Comparison of ENCODE assay signal across 8 cellular contexts in genomic region chr2:131105156-131105949, GRCh38. TPM values are rescaled to one million over a fixed set of nuclear protein-coding genes. Genes with fewer than 3 reads are reported as not detected.
DNase-seq lines count a peak whose midpoint lies in the region; ATAC-seq and TF ChIP-seq lines count a peak whose summit lies in the region.

TSS of gene PLEKHB2 (plus strand) at chr2:131105336. CDS start at chr2:131120942, 15,606 bp downstream.

- no peaks in the 10 kb centered on the region for H3K36me3 ChIP-seq in colonic mucosa

- DNase-seq in AG09319 (ENCODE audit: extremely low read depth, low read depth) (peak; percentile 71), NCI-H510A (lab: John Stamatoyannopoulos, UW) (peak; percentile 79), colonic mucosa (peak; percentile 94), left kidney (ENCODE audit: low read depth, low spot score) (peak; percentile 96)
- DNase-seq in activated CD4-positive, alpha-beta T cell treated with anti-CD3 and anti-CD28 coated beads for 4 hours = peak; percentile 88 to 93
- DNase-seq in stimulated activated CD4-positive, alpha-beta T cell treated with anti-CD3 and anti-CD28 coated beads, Interleukin-2, amount 100 ng/mL, for 24 hours = peak; percentile 94

- H3K4me1 ChIP-seq in colonic mucosa = no peaks in the 10 kb centered on the region

- H3K27me3 ChIP-seq in colonic mucosa = no peaks in the 10 kb centered on the region

- intact Hi-C loops in colonic mucosa (cut with DNase I) = no loop called here

- TF ChIP-seq CTCF in AG09319 (IDR thresholded peaks at IDR 0.05; ENCODE audit: low read depth, low read length) (peak; percentile 31), colonic mucosa (IDR thresholded peaks at IDR 0.05) (peak; percentile 12)

- H3K9me3 ChIP-seq in colonic mucosa = no peaks in the 10 kb centered on the region

- H3K9ac ChIP-seq in colonic mucosa (ENCODE audit: low read depth in 2 of 2, low read length in 2 of 2) = peak within 1 kb of the TSS; percentile 98 to 99

- H3K27ac ChIP-seq in colonic mucosa = peak within 1 kb of the TSS; percentile 96

- H3K4me3 ChIP-seq in colonic mucosa = peak within 1 kb of the TSS; percentile 72

- ATAC-seq in GM18873 (IDR thresholded peaks at IDR 0.05; ENCODE audit: low FRiP score, unreplicated experiment) = peak; percentile 58
- peak; percentile 70 for ATAC-seq in HG03135 (IDR thresholded peaks at IDR 0.05; ENCODE audit: unreplicated experiment)

RNA-seq across cellular contexts. Expression of gene PLEKHB2, which starts in this region (rescaled TPM):
- 100 to 1,000 TPM; 128 to 141 TPM for total RNA-seq in colonic mucosa

Comparison
In these comparisons a context has a peak if more than half of its experiments do, and no peak if none do; other contexts are left out.
1. Peak in every context shown above with its lines: DNase-seq, ATAC-seq, H3K4me3 ChIP-seq and H3K27ac ChIP-seq.